In genomic region chr1:240608707-240609106, GRCh38 we compare ENCODE assay signal across 13 cellular contexts. TPM values are rescaled to one million over a fixed set of nuclear protein-coding genes. Genes with fewer than 3 reads are reported as not detected.
A peak's percentile ranks its signal among the peaks of the same experiment; 100 is the strongest.
DNase-seq lines count a peak whose midpoint lies in the region; ATAC-seq and TF ChIP-seq lines count a peak whose summit lies in the region.
"Had no signal": no experiment of that assay in that cellular context is flagged by ENCODE, and none has a peak within 500 bp of the region (broad histone marks: within the 10 kb centered on the region; RNA-seq: fewer than 3 reads in every experiment).

No MANE protein-coding gene starts in this region.

- no peak overlapping the region for H3K4me3 Mint-ChIP-seq in MCF 10A (ENCODE audit: unreplicated experiment)
- peak overlapping the region in 1 of 2 donors; percentile 40 for H3K4me3 Mint-ChIP-seq in activated T-cell treated with anti-CD3 and anti-CD28 coated beads, Interleukin-2, amount 50 U/mL, for 72 hours
- H3K4me3 Mint-ChIP-seq: activated CD8-positive, alpha-beta memory T cell treated with anti-CD3 and anti-CD28 coated beads, Interleukin-2, amount 10 ng/mL, durations not matched to agents 7 days and 5 days had no signal

- H3K36me3 ChIP-seq in breast epithelium (no peaks in the 10 kb centered on the region), PC-3 (ENCODE audit: low read depth, low read length) (no peaks in the 10 kb centered on the region)
- H3K36me3 ChIP-seq: spleen had no signal

- BruUV-seq in MCF 10A (replicated peaks; lab: Mats Ljungman, UMichigan): no TSS peak
- BruUV-seq in PC-3 (replicated peaks; lab: Mats Ljungman, UMichigan): no TSS peak

- H3K27ac ChIP-seq in breast epithelium (peak overlapping the region in 1 of 2 donors; percentile 25), PC-3 (ENCODE audit: low read length) (no peak overlapping the region)
- H3K27ac ChIP-seq: spleen had no signal

- H3K27ac Mint-ChIP-seq in MCF 10A (ENCODE audit: low read depth, unreplicated experiment): no peak overlapping the region
- H3K27ac Mint-ChIP-seq in activated T-cell treated with anti-CD3 and anti-CD28 coated beads, Interleukin-2, amount 50 U/mL, for 72 hours: no peak overlapping the region
- H3K27ac Mint-ChIP-seq: activated CD8-positive, alpha-beta memory T cell treated with anti-CD3 and anti-CD28 coated beads, Interleukin-2, amount 10 ng/mL, durations not matched to agents 7 days and 5 days had no signal

- no peaks in the 10 kb centered on the region for H3K4me1 ChIP-seq in breast epithelium
- H3K4me1 ChIP-seq in PC-3 (ENCODE audit: insufficient read depth, low read length): peaks cover 10% of the 10 kb centered on the region; the same call in 1 of the 2 replicates

- POLR2A ChIA-PET in MCF 10A (lab: Yijun Ruan, JAX) (interaction anchor here (0.6 to 1.0 kb wide), 5 partner anchors 9 to 418 kb away, joined by 3 to 7 read pairs (median 3); no protein-coding TSS in a partner anchor), PC-3 (lab: Charles Lee; ENCODE audit: unreplicated experiment) (no interaction called here)

- CTCF ChIA-PET in MCF 10A (lab: Yijun Ruan, JAX): interaction anchor here (0.5 to 5.3 kb wide), 80 partner anchors 10 to 671 kb away, joined by 3 to 140 read pairs (median 4); no protein-coding TSS in a partner anchor
- CTCF ChIA-PET in PC-3 (lab: Charles Lee): no interaction called here

- TF ChIP-seq CTCF in MCF 10A (IDR thresholded peaks at IDR 0.05; ENCODE audit: unreplicated experiment) (peak; percentile 74), breast epithelium (IDR thresholded peaks at IDR 0.05) (no peak), PC-3 (conservative IDR thresholded peaks at IDR 0.05; ENCODE audit: low read depth, low read length) (peak; percentile 82), foreskin fibroblast (IDR thresholded peaks at IDR 0.05; ENCODE audit: low read depth, low read length) (peak; percentile 36)

- H2AFZ ChIP-seq in PC-3 (ENCODE audit: low read length): no peak overlapping the region

- no peaks in the 10 kb centered on the region for H3K27me3 Mint-ChIP-seq in MCF 10A (ENCODE audit: insufficient read depth, unreplicated experiment)
- peaks cover 38% of the 10 kb centered on the region for H3K27me3 Mint-ChIP-seq in activated T-cell treated with anti-CD3 and anti-CD28 coated beads, Interleukin-2, amount 50 U/mL, for 72 hours (ENCODE audit: low read depth)

- H3K36me3 Mint-ChIP-seq in MCF 10A (ENCODE audit: insufficient read depth, unreplicated experiment): no peaks in the 10 kb centered on the region
- H3K36me3 Mint-ChIP-seq in activated T-cell treated with anti-CD3 and anti-CD28 coated beads, Interleukin-2, amount 50 U/mL, for 72 hours (ENCODE audit: insufficient read depth in 2 of 2): no peaks in the 10 kb centered on the region
- H3K36me3 Mint-ChIP-seq: activated CD8-positive, alpha-beta memory T cell treated with anti-CD3 and anti-CD28 coated beads, Interleukin-2, amount 10 ng/mL, durations not matched to agents 7 days and 5 days had no signal

- TF ChIP-seq POLR2A in breast epithelium (IDR thresholded peaks at IDR 0.05): no peak

- H3K79me2 ChIP-seq in PC-3 (ENCODE audit: low read length): no peaks in the 10 kb centered on the region

- no peak overlapping the region for H3K9ac ChIP-seq in PC-3 (ENCODE audit: low read length)

- H3K27me3 ChIP-seq in breast epithelium: no peaks in the 10 kb centered on the region
- peaks cover 49% of the 10 kb centered on the region for H3K27me3 ChIP-seq in PC-3 (ENCODE audit: low read length)

- no peaks in the 10 kb centered on the region for H3F3A ChIP-seq in PC-3 (ENCODE audit: low read length, unreplicated experiment)

- H3K4me3 ChIP-seq in breast epithelium (no peak overlapping the region), PC-3 (ENCODE audit: low read length) (no peak overlapping the region), foreskin fibroblast (ENCODE audit: low read depth in 1 of 2, low read length in 2 of 2) (no peak overlapping the region)
- H3K4me3 ChIP-seq: spleen had no signal

- no peaks in the 10 kb centered on the region for H3K9me2 ChIP-seq in PC-3 (replicated peaks; ENCODE audit: low read length)

- peaks cover 15% of the 10 kb centered on the region for H3K4me1 Mint-ChIP-seq in MCF 10A (ENCODE audit: insufficient read depth, unreplicated experiment)
- H3K4me1 Mint-ChIP-seq in activated T-cell treated with anti-CD3 and anti-CD28 coated beads, Interleukin-2, amount 50 U/mL, for 72 hours (ENCODE audit: low read depth): peaks cover 18% of the 10 kb centered on the region

- ATAC-seq in PC-3: peak; percentile 57
- ATAC-seq in activated T-cell treated with anti-CD3 and anti-CD28 coated beads, Interleukin-2, amount 50 U/mL, for 72 hours (replicated peaks in 1 of 2): no peak
- ATAC-seq: activated CD8-positive, alpha-beta memory T cell treated with anti-CD3 and anti-CD28 coated beads, Interleukin-2, amount 10 ng/mL, durations not matched to agents 7 days and 5 days had no signal

- peak; percentile 67 for DNase-seq in MCF 10A (ENCODE audit: unreplicated experiment)
- no peak for DNase-seq in breast epithelium (ENCODE audit: low spot score in 2 of 2)
- DNase-seq in PC-3: peak; percentile 64
- DNase-seq in foreskin fibroblast: peak in 1 of 2 donors; percentile 31
- DNase-seq in GM19238 (ENCODE audit: insufficient read length, low spot score): no peak
- no peak for DNase-seq in activated T-cell treated with anti-CD3 and anti-CD28 coated beads, Interleukin-2, amount 50 U/mL, for 72 hours
- no peak for DNase-seq in NCI-H128 (lab: John Stamatoyannopoulos, UW; ENCODE audit: unreplicated experiment)
- DNase-seq in superior temporal gyrus (ENCODE audit: extremely low spot score): no peak
- DNase-seq: activated CD8-positive, alpha-beta memory T cell treated with anti-CD3 and anti-CD28 coated beads, Interleukin-2, amount 10 ng/mL, durations not matched to agents 7 days and 5 days; DMS153; spleen had no signal

- intact Hi-C loops in MCF 10A (cut with micrococcal nuclease): loop anchor here (1.0 kb wide), 2 partner anchors 84 to 417 kb away; no protein-coding TSS in a partner anchor
- intact Hi-C loops in breast epithelium (cut with DNase I; ENCODE audit: low total_unique reads): no loop called here
- intact Hi-C loops in PC-3 (cut with micrococcal nuclease): loop anchor here (2.0 kb wide), 1 partner anchor 582 kb away; no protein-coding TSS in a partner anchor

- H4K20me1 ChIP-seq in PC-3 (ENCODE audit: low read length): no peaks in the 10 kb centered on the region

- no peaks in the 10 kb centered on the region for H3K9me3 Mint-ChIP-seq in MCF 10A (ENCODE audit: unreplicated experiment)
- H3K9me3 Mint-ChIP-seq in activated T-cell treated with anti-CD3 and anti-CD28 coated beads, Interleukin-2, amount 50 U/mL, for 72 hours: no peaks in the 10 kb centered on the region

- no peaks in the 10 kb centered on the region for H3K9me3 ChIP-seq in breast epithelium
- H3K9me3 ChIP-seq in PC-3 (ENCODE audit: low read length): no peaks in the 10 kb centered on the region
- H3K9me3 ChIP-seq: spleen had no signal

- no peak overlapping the region for H3K4me2 ChIP-seq in PC-3 (ENCODE audit: low read length)

RNA-seq across cellular contexts. Expression of gene GREM2, which starts 3.2 kb away (rescaled TPM):
- total RNA-seq in MCF 10A (2022): 0.10 TPM in 1 of 2 replicates, not detected in the other
- 1 to 10 TPM in 2 of 3 donors, under 1 TPM in 1; 0.16 to 2.0 (median 1.0) TPM for total RNA-seq in breast epithelium
- total RNA-seq in PC-3 (2014; rRNA removed): not detected in 2 replicates
- 1 to 10 TPM in 1 of 2 donors, not detected in 1; 1.4 TPM for total RNA-seq in activated T-cell treated with anti-CD3 and anti-CD28 coated beads, Interleukin-2, amount 50 U/mL, for 72 hours
- total RNA-seq: dermis microvascular lymphatic vessel endothelial cell, RPMI7951 had no signal

Comparison
In these comparisons a context has a peak if more than half of its experiments do, and no peak if none do; other contexts are left out.
1. DNase-seq: peak in MCF 10A (single experiment) and PC-3 (single experiment); none in breast epithelium (0 of 2), GM19238 (single experiment), activated T-cell treated with anti-CD3 and anti-CD28 coated beads, Interleukin-2, amount 50 U/mL, for 72 hours (0 of 2), NCI-H128 (single experiment) and superior temporal gyrus (single experiment).
2. CTCF ChIP-seq: peak in MCF 10A (single experiment), PC-3 (single experiment) and foreskin fibroblast (single experiment); none in breast epithelium (0 of 3).